Comparison of ENCODE assay signal across 1 cellular context in genomic region chr15:101063891-101064794, GRCh38.
A peak's percentile ranks its signal among the peaks of the same experiment; 100 is the strongest.
TF ChIP-seq lines count a peak whose summit lies in the region.

No MANE protein-coding gene starts in this region.

TF ChIP-seq in HepG2, 621 proteins besides CTCF, POLR2A, EP300 and RAD21 (continued from another document):
- TF ChIP-seq GPBP1L1 (CRISPR knock-in tag; IDR thresholded peaks at IDR 0.05): no peak
- peak; percentile 31; the same call in 1 of the 2 replicates for TF ChIP-seq ZNF205 (CRISPR knock-in tag; IDR thresholded peaks at IDR 0.05)
- TF ChIP-seq REL (CRISPR knock-in tag; conservative IDR thresholded peaks at IDR 0.05): no peak
- TF ChIP-seq PHB2 (IDR thresholded peaks at IDR 0.05; ENCODE audit: partially characterized antibody): no peak
- TF ChIP-seq NFKB2 (CRISPR knock-in tag; IDR thresholded peaks at IDR 0.05; ENCODE audit: borderline replicate concordance): 0 out of 2 replicates have a peak, but pooled peaks have one; percentile 37
- peak; percentile 40; the same call in 1 of the 2 replicates for TF ChIP-seq TBX2 (CRISPR knock-in tag; IDR thresholded peaks at IDR 0.05; ENCODE audit: borderline replicate concordance)
- TF ChIP-seq RBFOX2 (IDR thresholded peaks at IDR 0.05; ENCODE audit: low read depth, low read length): peak; percentile 42; the same call in 1 of the 2 replicates
- TF ChIP-seq SRSF9 (IDR thresholded peaks at IDR 0.05; ENCODE audit: borderline replicate concordance, insufficient read depth, low read depth, low read length, poor library complexity, severe bottlenecking): no peak
- TF ChIP-seq ZNF639 (CRISPR knock-in tag; conservative IDR thresholded peaks at IDR 0.05): no peak
- peak; percentile 17; the same call in 1 of the 2 replicates for TF ChIP-seq MTA1 (CRISPR knock-in tag; IDR thresholded peaks at IDR 0.05; ENCODE audit: borderline replicate concordance)
- no peak; the same call in 1 of the 2 replicates for TF ChIP-seq NR2F6 (IDR thresholded peaks at IDR 0.05)
- peak; percentile 27; the same call in 1 of the 2 replicates for TF ChIP-seq NR2F6 (CRISPR knock-in tag; IDR thresholded peaks at IDR 0.05)
- peak; percentile 41; the same call in 1 of the 2 replicates for TF ChIP-seq TFDP1 (CRISPR knock-in tag; IDR thresholded peaks at IDR 0.05; ENCODE audit: borderline replicate concordance)
- no peak for TF ChIP-seq ZEB1 (IDR thresholded peaks at IDR 0.05; ENCODE audit: insufficient replicate concordance, low read depth)
- TF ChIP-seq ZSCAN20 (CRISPR knock-in tag; IDR thresholded peaks at IDR 0.05; ENCODE audit: borderline replicate concordance): no peak
- TF ChIP-seq ZNF530 (CRISPR knock-in tag; IDR thresholded peaks at IDR 0.05; ENCODE audit: low read depth): no peak
- TF ChIP-seq FOXO4 (CRISPR knock-in tag; conservative IDR thresholded peaks at IDR 0.05): no peak
- no peak for TF ChIP-seq GLI4 (CRISPR knock-in tag; IDR thresholded peaks at IDR 0.05; ENCODE audit: borderline replicate concordance)
- peak; percentile 37; the same call in 1 of the 2 replicates for TF ChIP-seq MYC (CRISPR knock-in tag; IDR thresholded peaks at IDR 0.05; ENCODE audit: borderline replicate concordance)
- TF ChIP-seq ZNF572 (CRISPR knock-in tag; IDR thresholded peaks at IDR 0.05): no peak
- 0 out of 2 replicates have a peak, but pooled peaks have one; percentile 22 for TF ChIP-seq ZNF331 (CRISPR knock-in tag; IDR thresholded peaks at IDR 0.05)
- 0 out of 2 replicates have a peak, but pooled peaks have one; percentile 44 for TF ChIP-seq ZBTB43 (CRISPR knock-in tag; conservative IDR thresholded peaks at IDR 0.05)
- TF ChIP-seq ZSCAN31 (CRISPR knock-in tag; IDR thresholded peaks at IDR 0.05; ENCODE audit: low read depth): no peak
- TF ChIP-seq ZNF547 (CRISPR knock-in tag; IDR thresholded peaks at IDR 0.05): no peak
- TF ChIP-seq FOXP1 (IDR thresholded peaks at IDR 0.05): no peak
- no peak for TF ChIP-seq FOXP1 (CRISPR knock-in tag; IDR thresholded peaks at IDR 0.05)
- no peak for TF ChIP-seq ZMYM4 (CRISPR knock-in tag; IDR thresholded peaks at IDR 0.05)
- TF ChIP-seq PRMT3 (CRISPR knock-in tag; IDR thresholded peaks at IDR 0.05; ENCODE audit: borderline replicate concordance, low read depth): no peak
